In genomic region chr18:58391932-58392331, GRCh38 we compare ENCODE assay signal across 16 cellular contexts.
DNase-seq lines count a peak whose midpoint lies in the region; ATAC-seq and TF ChIP-seq lines count a peak whose summit lies in the region.
"Had no signal": no experiment of that assay in that cellular context is flagged by ENCODE, and none has a peak within 500 bp of the region (broad histone marks: within the 10 kb centered on the region; RNA-seq: fewer than 3 reads in every experiment).

No MANE protein-coding gene starts in this region.

- BruUV-seq in IMR-90 (replicated peaks; lab: Mats Ljungman, UMichigan): no TSS peak

- dilution Hi-C loops in IMR-90 (cut with HindIII; ENCODE audit: low sequenced_read_pairs, unreplicated experiment): no loop called here

- TF ChIP-seq RAD21 in IMR-90 (IDR thresholded peaks at IDR 0.05; ENCODE audit: low read length): peak; percentile 23; the same call in 1 of the 2 replicates

- no peak overlapping the region for H3K18ac ChIP-seq in IMR-90 (ENCODE audit: low read depth, low read length)

- no peak overlapping the region for H2AK9ac ChIP-seq in IMR-90 (replicated peaks; ENCODE audit: low read depth, low read length, poor library complexity)

- no peak overlapping the region for H2BK15ac ChIP-seq in IMR-90 (ENCODE audit: low read depth, low read length)

- no peak overlapping the region for H3K9ac ChIP-seq in IMR-90 (ENCODE audit: low read depth, low read length)
- no peak overlapping the region for H3K9ac ChIP-seq in muscle layer of colon (ENCODE audit: low read length)
- H3K9ac ChIP-seq in stomach smooth muscle (ENCODE audit: low read length in 2 of 2): peak overlapping the region in 1 of 2 donors; percentile 7

- H3K36me3 ChIP-seq in IMR-90 (ENCODE audit: control insufficient read depth, insufficient read depth, low read length) (peaks cover 8% of the 10 kb centered on the region; the same call in 1 of the 2 replicates), muscle layer of colon (ENCODE audit: insufficient read depth, low read length) (peaks cover 18% of the 10 kb centered on the region), stomach smooth muscle (ENCODE audit: control insufficient read depth in 2 of 2, insufficient read depth in 2 of 2, low read length in 2 of 2) (peaks cover 9 to 17% of the 10 kb centered on the region in 2 donors), upper lobe of right lung (peaks cover 63% of the 10 kb centered on the region)
- H3K36me3 ChIP-seq: ovary had no signal

- no peak overlapping the region for H3K4me2 ChIP-seq in IMR-90 (ENCODE audit: low read depth, low read length)

- H4K8ac ChIP-seq in IMR-90 (ENCODE audit: low read depth in 2 of 2, low read length in 2 of 2): no peak overlapping the region

- H3K4me3 ChIP-seq in IMR-90 (ENCODE audit: insufficient read depth, low read depth, low read length) (no peak overlapping the region), muscle layer of colon (ENCODE audit: low read depth in 1 of 2, low read length in 2 of 2) (no peak overlapping the region), stomach smooth muscle (ENCODE audit: low read length in 2 of 2) (peak overlapping the region; percentile 22 to 27), upper lobe of right lung (no peak overlapping the region)
- H3K4me3 ChIP-seq: ovary, skin epidermis, testis had no signal

- H2AK5ac ChIP-seq in IMR-90 (ENCODE audit: low read depth, low read length): no peak overlapping the region

- H3K27me3 ChIP-seq in IMR-90 (ENCODE audit: control insufficient read depth, insufficient read depth, low read length) (no peaks in the 10 kb centered on the region), muscle layer of colon (ENCODE audit: control insufficient read depth in 1 of 2, insufficient read depth in 2 of 2, low read length in 2 of 2) (no peaks in the 10 kb centered on the region), stomach smooth muscle (ENCODE audit: control insufficient read depth in 1 of 2, insufficient read depth in 2 of 2, low read length in 2 of 2) (no peaks in the 10 kb centered on the region), upper lobe of right lung (no peaks in the 10 kb centered on the region)
- H3K27me3 ChIP-seq: ovary, testis had no signal

- no peak overlapping the region for H2BK120ac ChIP-seq in IMR-90 (ENCODE audit: low read depth, low read length)

- H4K91ac ChIP-seq in IMR-90 (ENCODE audit: insufficient read depth, low read depth, low read length): no peak overlapping the region

- no peak overlapping the region for H2BK20ac ChIP-seq in IMR-90 (ENCODE audit: low read depth, low read length)

- no peak for TF ChIP-seq POLR2A in IMR-90 (IDR thresholded peaks at IDR 0.05; ENCODE audit: low read depth, low read length)

- intact Hi-C loops in IMR-90 (cut with micrococcal nuclease): no loop called here
- intact Hi-C loops in upper lobe of right lung (cut with DNase I): no loop called here

- 92% methylated on average over 2 of the region's 9 CpGs; no CpG with 5 or more reads in 1 of the 2 experiments for WGBS in IMR-90 (ENCODE audit: extremely low coverage in 2 of 2, insufficient read length in 1 of 2), 2 experiments

- CTCF ChIA-PET in IMR-90 (lab: Yijun Ruan, JAX): no interaction called here

- TF ChIP-seq CTCF in IMR-90 (conservative IDR thresholded peaks at IDR 0.05; ENCODE audit: low read depth, low read length) (no peak), upper lobe of right lung (IDR thresholded peaks at IDR 0.05) (no peak), GM13976 (IDR thresholded peaks at IDR 0.05; ENCODE audit: borderline replicate concordance, control extremely low read depth, extremely low read depth, insufficient read depth, missing control alignments) (no peak)

- no peak overlapping the region for H3K4ac ChIP-seq in IMR-90 (ENCODE audit: low read depth, low read length)

- DNase-seq in IMR-90 (no peak), caudate nucleus (lab: John Stamatoyannopoulos, UW) (no peak), upper lobe of right lung (no peak), GM13976 (ENCODE audit: low spot score) (no peak)
- no peak for DNase-seq in stimulated activated CD4-positive, alpha-beta T cell treated with anti-CD3 and anti-CD28 coated beads, Interleukin-4, amount 100 ng/mL, for 4 hours
- DNase-seq: activated CD4-positive, alpha-beta T cell treated with anti-CD3 and anti-CD28 coated beads, Interleukin-2, amount 10 ng/mL, durations not matched to agents 7 days and 5 days; DMS 273 treated with DMSO at 0.1 percent for 48 hours; erythroblast; NCI-H2171; NCI-H774; testis had no signal

- H3K14ac ChIP-seq in IMR-90 (replicated peaks; ENCODE audit: low read depth, low read length): no peak overlapping the region

- H2BK5ac ChIP-seq in IMR-90 (ENCODE audit: low read depth, low read length, poor library complexity, severe bottlenecking): no peak overlapping the region

- in situ Hi-C loops in IMR-90 (cut with MboI; ENCODE audit: low sequenced_read_pairs) (no loop called here), GM13976 (cut with MboI; ENCODE audit: low sequenced_read_pairs, unreplicated experiment) (no loop called here)

- POLR2A ChIA-PET in IMR-90 (lab: Charles Lee; ENCODE audit: unreplicated experiment): interaction anchor here (0.6 kb wide), 1 partner anchor 457 kb away, joined by 3 read pairs; no protein-coding TSS in a partner anchor

- H2AFZ ChIP-seq in IMR-90 (replicated peaks; ENCODE audit: low read length, poor library complexity): no peak overlapping the region

- H3K23ac ChIP-seq in IMR-90 (ENCODE audit: low read depth, low read length): no peak overlapping the region

- no peaks in the 10 kb centered on the region for H4K20me1 ChIP-seq in IMR-90 (ENCODE audit: insufficient read depth, low read length)

- no peak overlapping the region for H3K56ac ChIP-seq in IMR-90 (ENCODE audit: extremely low read depth, insufficient read depth, low read length)

- no peaks in the 10 kb centered on the region for H3K9me3 ChIP-seq in IMR-90 (ENCODE audit: control insufficient read depth, insufficient read depth, low read length)
- H3K9me3 ChIP-seq in muscle layer of colon (ENCODE audit: low read length): no peaks in the 10 kb centered on the region
- H3K9me3 ChIP-seq in stomach smooth muscle (ENCODE audit: control insufficient read depth in 2 of 2, low read length in 2 of 2): no peaks in the 10 kb centered on the region
- H3K9me3 ChIP-seq in upper lobe of right lung: no peaks in the 10 kb centered on the region
- H3K9me3 ChIP-seq: ovary, testis had no signal

- no peak overlapping the region for H4K5ac ChIP-seq in IMR-90 (ENCODE audit: low read depth, low read length)

- peaks cover 9% of the 10 kb centered on the region for H3K9me1 ChIP-seq in IMR-90 (ENCODE audit: insufficient read depth, low read length)

- no peaks in the 10 kb centered on the region for H3K79me1 ChIP-seq in IMR-90 (ENCODE audit: low read depth in 1 of 2, low read length in 2 of 2)

- peaks cover 4% of the 10 kb centered on the region; the same call in 1 of the 2 replicates for H3K4me1 ChIP-seq in IMR-90 (ENCODE audit: control insufficient read depth, insufficient read depth, low read length)
- peaks cover 52% of the 10 kb centered on the region for H3K4me1 ChIP-seq in muscle layer of colon (ENCODE audit: insufficient read depth, low read length)
- H3K4me1 ChIP-seq in stomach smooth muscle (ENCODE audit: control insufficient read depth, insufficient read depth, low read length): peaks cover 41% of the 10 kb centered on the region
- H3K4me1 ChIP-seq in upper lobe of right lung: no peaks in the 10 kb centered on the region
- H3K4me1 ChIP-seq: testis had no signal

- H3K27ac ChIP-seq in IMR-90 (ENCODE audit: insufficient read depth, low read length): no peak overlapping the region
- H3K27ac ChIP-seq in caudate nucleus (ENCODE audit: low read depth, low read length): peak overlapping the region; percentile 2
- H3K27ac ChIP-seq in muscle layer of colon (ENCODE audit: low read depth, low read length): peak overlapping the region; percentile 79
- peak overlapping the region; percentile 76 for H3K27ac ChIP-seq in stomach smooth muscle (ENCODE audit: low read length)
- no peak overlapping the region for H3K27ac ChIP-seq in upper lobe of right lung
- H3K27ac ChIP-seq: C4-2B, testis had no signal

- ATAC-seq in IMR-90 (ENCODE audit: low read depth) (no peak), upper lobe of right lung (no peak)

TF ChIP-seq in IMR-90, 13 proteins besides CTCF, POLR2A, EP300 and RAD21:
- TF ChIP-seq RFX5 (IDR thresholded peaks at IDR 0.05; ENCODE audit: low read depth, low read length) (no peak), MXI1 (IDR thresholded peaks at IDR 0.05; ENCODE audit: borderline replicate concordance, low read depth, low read length) (no peak), SMC3 (IDR thresholded peaks at IDR 0.05; ENCODE audit: low read depth, low read length) (no peak), RCOR1 (IDR thresholded peaks at IDR 0.05; ENCODE audit: insufficient replicate concordance, low read length) (no peak), MAFK (IDR thresholded peaks at IDR 0.05; ENCODE audit: low read depth, low read length) (no peak), FOS (IDR thresholded peaks at IDR 0.05; ENCODE audit: low read depth, low read length) (no peak), NFE2L2 (IDR thresholded peaks at IDR 0.05; ENCODE audit: low read depth, low read length) (no peak), CHD1 (IDR thresholded peaks at IDR 0.05; ENCODE audit: low read depth, low read length) (no peak), BHLHE40 (IDR thresholded peaks at IDR 0.05; ENCODE audit: low read depth, low read length) (no peak), MAZ (IDR thresholded peaks at IDR 0.05; ENCODE audit: borderline replicate concordance, low read depth, low read length) (no peak), CEBPB (IDR thresholded peaks at IDR 0.05; ENCODE audit: low read depth, low read length) (no peak)
- TF ChIP-seq, protein P1, sequence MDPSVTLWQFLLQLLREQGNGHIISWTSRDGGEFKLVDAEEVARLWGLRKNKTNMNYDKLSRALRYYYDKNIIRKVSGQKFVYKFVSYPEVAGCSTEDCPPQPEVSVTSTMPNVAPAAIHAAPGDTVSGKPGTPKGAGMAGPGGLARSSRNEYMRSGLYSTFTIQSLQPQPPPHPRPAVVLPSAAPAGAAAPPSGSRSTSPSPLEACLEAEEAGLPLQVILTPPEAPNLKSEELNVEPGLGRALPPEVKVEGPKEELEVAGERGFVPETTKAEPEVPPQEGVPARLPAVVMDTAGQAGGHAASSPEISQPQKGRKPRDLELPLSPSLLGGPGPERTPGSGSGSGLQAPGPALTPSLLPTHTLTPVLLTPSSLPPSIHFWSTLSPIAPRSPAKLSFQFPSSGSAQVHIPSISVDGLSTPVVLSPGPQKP (IDR thresholded peaks at IDR 0.05; ENCODE audit: borderline replicate concordance, low read depth, low read length): no peak
- TF ChIP-seq, protein P2, sequence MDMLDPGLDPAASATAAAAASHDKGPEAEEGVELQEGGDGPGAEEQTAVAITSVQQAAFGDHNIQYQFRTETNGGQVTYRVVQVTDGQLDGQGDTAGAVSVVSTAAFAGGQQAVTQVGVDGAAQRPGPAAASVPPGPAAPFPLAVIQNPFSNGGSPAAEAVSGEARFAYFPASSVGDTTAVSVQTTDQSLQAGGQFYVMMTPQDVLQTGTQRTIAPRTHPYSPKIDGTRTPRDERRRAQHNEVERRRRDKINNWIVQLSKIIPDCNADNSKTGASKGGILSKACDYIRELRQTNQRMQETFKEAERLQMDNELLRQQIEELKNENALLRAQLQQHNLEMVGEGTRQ (IDR thresholded peaks at IDR 0.05; ENCODE audit: low read depth, low read length): no peak

Comparison
In these comparisons a context has a peak if more than half of its experiments do, and no peak if none do; other contexts are left out.
1. H3K27ac ChIP-seq: peak in caudate nucleus (single experiment), muscle layer of colon (single experiment) and stomach smooth muscle (single experiment); none in IMR-90 (single experiment) and upper lobe of right lung (single experiment).
2. H3K4me3 ChIP-seq: peak in stomach smooth muscle (2 of 2); none in IMR-90 (single experiment), muscle layer of colon (0 of 2) and upper lobe of right lung (single experiment).